ENCODE assay signal across 10 cellular contexts in genomic region chr12:110284597-110284996, GRCh38. TPM values are rescaled to one million over a fixed set of nuclear protein-coding genes. Genes with fewer than 3 reads are reported as not detected.
DNase-seq lines count a peak whose midpoint lies in the region; ATAC-seq, FAIRE-seq and TF ChIP-seq lines count a peak whose summit lies in the region.
"Had no signal": no experiment of that assay in that cellular context is flagged by ENCODE, and none has a peak within 500 bp of the region (broad histone marks: within the 10 kb centered on the region; RNA-seq: fewer than 3 reads in every experiment).

No MANE protein-coding gene starts in this region.

- peaks cover 80% of the 10 kb centered on the region for H4K20me1 ChIP-seq in astrocyte (ENCODE audit: insufficient read depth, low read length)

- H3K27ac Mint-ChIP-seq in HFFc6 = peak overlapping the region; percentile 90
- peak overlapping the region; percentile 35 for H3K27ac Mint-ChIP-seq in astrocyte (ENCODE audit: unreplicated experiment)

- H3K27ac ChIP-seq in ACC112 (ENCODE audit: low read depth, low read length) (peak overlapping the region; percentile 18), astrocyte (ENCODE audit: low read depth, low read length) (no peak overlapping the region), lower lobe of right lung (no peak overlapping the region)

- intact Hi-C loops in lower lobe of right lung (cut with DNase I) = no loop called here

- TF ChIP-seq CTCF in HFFc6 (IDR thresholded peaks at IDR 0.05) (no peak), astrocyte (IDR thresholded peaks at IDR 0.05; ENCODE audit: insufficient read depth, low read depth, low read length) (no peak), lower lobe of right lung (IDR thresholded peaks at IDR 0.05) (no peak)

- DNase-seq in HFFc6 (no peak), astrocyte (ENCODE audit: low read depth) (no peak), lower lobe of right lung (no peak), NCI-H774 (lab: John Stamatoyannopoulos, UW) (no peak), H4 (ENCODE audit: low spot score) (no peak)
- DNase-seq in stimulated activated CD4-positive, alpha-beta T cell treated with anti-CD3 and anti-CD28 coated beads, Interleukin-2, amount 100 ng/mL, for 24 hours = no peak
- DNase-seq: NCI-H1694 had no signal

- H3K36me3 ChIP-seq in ACC112 (ENCODE audit: insufficient read depth, low read length) (peaks cover 32% of the 10 kb centered on the region), astrocyte (ENCODE audit: insufficient read depth, low read length) (peaks cover 40% of the 10 kb centered on the region), lower lobe of right lung (peaks cover 42% of the 10 kb centered on the region)

- H3K79me2 ChIP-seq in ACC112 (ENCODE audit: control insufficient read depth, insufficient read depth, low read length, unreplicated experiment) (peaks cover 80% of the 10 kb centered on the region), astrocyte (ENCODE audit: insufficient read depth, low read length) (peaks cover 82% of the 10 kb centered on the region)

- H3K4me3 ChIP-seq in ACC112 (ENCODE audit: low read depth, low read length) (peak overlapping the region; percentile 98), astrocyte (ENCODE audit: insufficient read depth, low read depth, low read length) (peak overlapping the region; percentile 87), lower lobe of right lung (peak overlapping the region; percentile 95)

- H3K4me1 ChIP-seq in ACC112 (ENCODE audit: control insufficient read depth, insufficient read depth, low read length, unreplicated experiment) (peaks cover 41% of the 10 kb centered on the region), astrocyte (ENCODE audit: insufficient read depth, low read length) (peaks cover 20% of the 10 kb centered on the region), lower lobe of right lung (peaks cover 69% of the 10 kb centered on the region)

- H3K27me3 ChIP-seq in ACC112 (ENCODE audit: insufficient read depth, low read length) (no peaks in the 10 kb centered on the region), astrocyte (ENCODE audit: insufficient read depth, low read length) (no peaks in the 10 kb centered on the region), lower lobe of right lung (ENCODE audit: low read depth) (no peaks in the 10 kb centered on the region)

- no peak overlapping the region for H2AFZ ChIP-seq in ACC112 (ENCODE audit: low read length, unreplicated experiment)
- H2AFZ ChIP-seq in astrocyte (ENCODE audit: low read depth, low read length) = no peak overlapping the region

- peak overlapping the region; percentile 91 for H3K4me2 ChIP-seq in astrocyte (ENCODE audit: low read length)

- peak overlapping the region; percentile 93 for H3K9ac ChIP-seq in astrocyte (ENCODE audit: low read length)

- H3K4me3 Mint-ChIP-seq in HFFc6 (peak overlapping the region; percentile 97), astrocyte (ENCODE audit: unreplicated experiment) (peak overlapping the region; percentile 91)

- peaks cover 60% of the 10 kb centered on the region for H3K36me3 Mint-ChIP-seq in HFFc6 (ENCODE audit: low read depth)
- H3K36me3 Mint-ChIP-seq in astrocyte (ENCODE audit: low read depth, unreplicated experiment) = peaks cover 6% of the 10 kb centered on the region

- H3K9me3 ChIP-seq in astrocyte (ENCODE audit: insufficient read depth, low read depth, low read length) (no peaks in the 10 kb centered on the region), lower lobe of right lung (no peaks in the 10 kb centered on the region)

- H3K27me3 Mint-ChIP-seq in HFFc6 (ENCODE audit: insufficient read depth) (no peaks in the 10 kb centered on the region; the same call in 1 of the 2 replicates), astrocyte (ENCODE audit: low read depth, unreplicated experiment) (no peaks in the 10 kb centered on the region)

- no peak for ATAC-seq in lower lobe of right lung
- no peak for ATAC-seq in HG03354 (IDR thresholded peaks at IDR 0.05; ENCODE audit: poor library complexity, severe bottlenecking, unreplicated experiment)
- ATAC-seq: HCT116 had no signal

- H3K9me3 Mint-ChIP-seq in HFFc6 = no peaks in the 10 kb centered on the region
- peaks cover 1% of the 10 kb centered on the region for H3K9me3 Mint-ChIP-seq in astrocyte (ENCODE audit: unreplicated experiment)

- H3K4me1 Mint-ChIP-seq in HFFc6 (ENCODE audit: low read depth) = peaks cover 70% of the 10 kb centered on the region
- peaks cover 41% of the 10 kb centered on the region for H3K4me1 Mint-ChIP-seq in astrocyte (ENCODE audit: low read depth, unreplicated experiment)

- FAIRE-seq in astrocyte (lab: Jason Lieb, UNC) = no peak

RNA-seq across cellular contexts. Expression of gene ATP2A2, which starts 3.5 kb away (rescaled TPM):
- total RNA-seq in HFFc6 (2021; fragmentation: NEBNext Ultra II Directional; extraction: Animal tissue kit (Norgen Biotek cat#: 25700)) = 100 to 1,000 TPM; 254 to 286 (median 267) TPM
- 262 TPM in 2 replicates for total RNA-seq in astrocyte
- total RNA-seq in lower lobe of right lung = 156 TPM
- total RNA-seq in H4 (2014; rRNA removed; shearing (Covaris generic)) = 50.5 and 74.7 TPM in 2 replicates
